Comparison of ENCODE assay signal across 1 cellular context in the genomic region with DNA sequence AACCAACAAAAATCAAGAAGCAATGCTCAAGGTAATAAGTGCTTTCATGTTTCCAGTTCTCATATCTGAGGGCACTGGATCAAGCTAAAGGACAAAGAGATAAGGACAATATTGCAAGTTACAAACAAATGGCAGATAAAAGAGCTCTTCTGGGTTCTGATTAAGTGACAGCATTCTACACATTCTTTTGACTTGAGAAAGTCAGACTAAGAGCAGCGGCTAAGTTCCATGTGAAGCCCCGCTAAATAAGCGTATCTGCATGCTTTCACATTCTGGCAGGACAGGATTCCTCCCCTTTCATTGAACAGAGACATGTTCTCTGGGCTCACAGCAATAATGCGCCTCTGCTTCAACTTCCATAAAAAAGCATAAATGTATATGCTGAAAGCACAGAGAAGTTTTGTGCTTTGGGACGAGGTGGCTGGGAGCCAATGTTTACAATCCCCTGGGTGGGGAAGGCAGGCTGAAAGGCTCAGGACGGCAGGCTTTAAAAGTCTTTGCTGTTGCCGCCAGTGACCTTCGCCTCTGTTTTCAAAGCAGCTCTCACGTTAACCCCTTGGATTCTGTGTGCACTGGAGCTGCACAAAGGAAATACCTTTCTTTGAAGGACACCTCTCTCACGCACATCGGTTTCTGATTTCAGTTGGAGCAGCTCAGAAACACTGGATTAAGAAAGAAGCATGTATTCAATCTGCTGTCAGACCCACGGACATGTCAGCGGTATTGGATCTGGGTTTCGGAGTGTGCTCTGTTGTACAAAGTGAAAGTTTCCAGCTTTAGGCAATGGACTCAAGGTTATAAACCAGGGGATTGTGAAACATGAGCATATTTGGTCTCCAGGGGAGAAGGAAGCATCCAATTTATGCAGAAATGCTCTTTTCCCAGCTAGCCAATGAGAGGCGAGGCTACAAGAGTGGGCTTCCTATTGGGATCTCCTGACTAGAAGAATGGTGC.
TF ChIP-seq lines count a peak whose summit lies in the region.

No MANE protein-coding gene starts in this region.

TF ChIP-seq in K562, 482 proteins besides CTCF, POLR2A, EP300 and RAD21 (continued from another document):
- TF ChIP-seq, protein P1, sequence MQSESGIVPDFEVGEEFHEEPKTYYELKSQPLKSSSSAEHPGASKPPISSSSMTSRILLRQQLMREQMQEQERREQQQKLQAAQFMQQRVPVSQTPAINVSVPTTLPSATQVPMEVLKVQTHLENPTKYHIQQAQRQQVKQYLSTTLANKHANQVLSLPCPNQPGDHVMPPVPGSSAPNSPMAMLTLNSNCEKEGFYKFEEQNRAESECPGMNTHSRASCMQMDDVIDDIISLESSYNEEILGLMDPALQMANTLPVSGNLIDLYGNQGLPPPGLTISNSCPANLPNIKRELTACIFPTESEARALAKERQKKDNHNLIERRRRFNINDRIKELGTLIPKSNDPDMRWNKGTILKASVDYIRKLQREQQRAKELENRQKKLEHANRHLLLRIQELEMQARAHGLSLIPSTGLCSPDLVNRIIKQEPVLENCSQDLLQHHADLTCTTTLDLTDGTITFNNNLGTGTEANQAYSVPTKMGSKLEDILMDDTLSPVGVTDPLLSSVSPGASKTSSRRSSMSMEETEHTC (IDR thresholded peaks at IDR 0.05), result no peak
- 0 out of 2 replicates have a peak, but pooled peaks have one; percentile 27 for TF ChIP-seq ESRRA (IDR thresholded peaks at IDR 0.05; ENCODE audit: borderline replicate concordance, low read depth)
- TF ChIP-seq, protein P2, sequence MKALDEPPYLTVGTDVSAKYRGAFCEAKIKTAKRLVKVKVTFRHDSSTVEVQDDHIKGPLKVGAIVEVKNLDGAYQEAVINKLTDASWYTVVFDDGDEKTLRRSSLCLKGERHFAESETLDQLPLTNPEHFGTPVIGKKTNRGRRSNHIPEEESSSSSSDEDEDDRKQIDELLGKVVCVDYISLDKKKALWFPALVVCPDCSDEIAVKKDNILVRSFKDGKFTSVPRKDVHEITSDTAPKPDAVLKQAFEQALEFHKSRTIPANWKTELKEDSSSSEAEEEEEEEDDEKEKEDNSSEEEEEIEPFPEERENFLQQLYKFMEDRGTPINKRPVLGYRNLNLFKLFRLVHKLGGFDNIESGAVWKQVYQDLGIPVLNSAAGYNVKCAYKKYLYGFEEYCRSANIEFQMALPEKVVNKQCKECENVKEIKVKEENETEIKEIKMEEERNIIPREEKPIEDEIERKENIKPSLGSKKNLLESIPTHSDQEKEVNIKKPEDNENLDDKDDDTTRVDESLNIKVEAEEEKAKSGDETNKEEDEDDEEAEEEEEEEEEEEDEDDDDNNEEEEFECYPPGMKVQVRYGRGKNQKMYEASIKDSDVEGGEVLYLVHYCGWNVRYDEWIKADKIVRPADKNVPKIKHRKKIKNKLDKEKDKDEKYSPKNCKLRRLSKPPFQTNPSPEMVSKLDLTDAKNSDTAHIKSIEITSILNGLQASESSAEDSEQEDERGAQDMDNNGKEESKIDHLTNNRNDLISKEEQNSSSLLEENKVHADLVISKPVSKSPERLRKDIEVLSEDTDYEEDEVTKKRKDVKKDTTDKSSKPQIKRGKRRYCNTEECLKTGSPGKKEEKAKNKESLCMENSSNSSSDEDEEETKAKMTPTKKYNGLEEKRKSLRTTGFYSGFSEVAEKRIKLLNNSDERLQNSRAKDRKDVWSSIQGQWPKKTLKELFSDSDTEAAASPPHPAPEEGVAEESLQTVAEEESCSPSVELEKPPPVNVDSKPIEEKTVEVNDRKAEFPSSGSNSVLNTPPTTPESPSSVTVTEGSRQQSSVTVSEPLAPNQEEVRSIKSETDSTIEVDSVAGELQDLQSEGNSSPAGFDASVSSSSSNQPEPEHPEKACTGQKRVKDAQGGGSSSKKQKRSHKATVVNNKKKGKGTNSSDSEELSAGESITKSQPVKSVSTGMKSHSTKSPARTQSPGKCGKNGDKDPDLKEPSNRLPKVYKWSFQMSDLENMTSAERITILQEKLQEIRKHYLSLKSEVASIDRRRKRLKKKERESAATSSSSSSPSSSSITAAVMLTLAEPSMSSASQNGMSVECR (CRISPR knock-in tag; IDR thresholded peaks at IDR 0.05), result no peak
- TF ChIP-seq SMARCA4 (IDR thresholded peaks at IDR 0.05), result peak; percentile 38; the same call in 1 of the 2 replicates
- TF ChIP-seq NFIC (IDR thresholded peaks at IDR 0.05), result 0 out of 2 replicates have a peak, but pooled peaks have one; percentile 10
- TF ChIP-seq, protein P3, sequence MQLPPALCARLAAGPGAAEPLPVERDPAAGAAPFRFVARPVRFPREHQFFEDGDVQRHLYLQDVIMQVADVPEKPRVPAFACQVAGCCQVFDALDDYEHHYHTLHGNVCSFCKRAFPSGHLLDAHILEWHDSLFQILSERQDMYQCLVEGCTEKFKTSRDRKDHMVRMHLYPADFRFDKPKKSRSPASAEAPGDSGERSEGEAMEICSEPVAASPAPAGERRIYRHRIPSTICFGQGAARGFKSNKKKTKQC (CRISPR knock-in tag; IDR thresholded peaks at IDR 0.05), result no peak
- no peak for TF ChIP-seq HNRNPH1 (optimal IDR thresholded peaks at IDR 0.05; ENCODE audit: low read depth, low read length)
- no peak for TF ChIP-seq BACH1 (tag; IDR thresholded peaks at IDR 0.05)
- no peak for TF ChIP-seq POLR2H (tag; IDR thresholded peaks at IDR 0.05; ENCODE audit: low read depth)
- no peak for TF ChIP-seq PHF8 (IDR thresholded peaks at IDR 0.05; ENCODE audit: borderline replicate concordance, low read length)
- TF ChIP-seq, protein P4, sequence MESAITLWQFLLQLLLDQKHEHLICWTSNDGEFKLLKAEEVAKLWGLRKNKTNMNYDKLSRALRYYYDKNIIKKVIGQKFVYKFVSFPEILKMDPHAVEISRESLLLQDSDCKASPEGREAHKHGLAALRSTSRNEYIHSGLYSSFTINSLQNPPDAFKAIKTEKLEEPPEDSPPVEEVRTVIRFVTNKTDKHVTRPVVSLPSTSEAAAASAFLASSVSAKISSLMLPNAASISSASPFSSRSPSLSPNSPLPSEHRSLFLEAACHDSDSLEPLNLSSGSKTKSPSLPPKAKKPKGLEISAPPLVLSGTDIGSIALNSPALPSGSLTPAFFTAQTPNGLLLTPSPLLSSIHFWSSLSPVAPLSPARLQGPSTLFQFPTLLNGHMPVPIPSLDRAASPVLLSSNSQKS (CRISPR knock-in tag; IDR thresholded peaks at IDR 0.05), result no peak
- TF ChIP-seq TEAD4 (IDR thresholded peaks at IDR 0.05; ENCODE audit: low read length), result peak; percentile 10; the same call in 1 of the 2 replicates
- no peak for TF ChIP-seq TEAD4 (CRISPR knock-in tag; IDR thresholded peaks at IDR 0.05; ENCODE audit: borderline replicate concordance)
- no peak for TF ChIP-seq LEF1 (IDR thresholded peaks at IDR 0.05)
- no peak for TF ChIP-seq ZFP30 (CRISPR knock-in tag; IDR thresholded peaks at IDR 0.05; ENCODE audit: borderline replicate concordance)
- TF ChIP-seq, protein P5, sequence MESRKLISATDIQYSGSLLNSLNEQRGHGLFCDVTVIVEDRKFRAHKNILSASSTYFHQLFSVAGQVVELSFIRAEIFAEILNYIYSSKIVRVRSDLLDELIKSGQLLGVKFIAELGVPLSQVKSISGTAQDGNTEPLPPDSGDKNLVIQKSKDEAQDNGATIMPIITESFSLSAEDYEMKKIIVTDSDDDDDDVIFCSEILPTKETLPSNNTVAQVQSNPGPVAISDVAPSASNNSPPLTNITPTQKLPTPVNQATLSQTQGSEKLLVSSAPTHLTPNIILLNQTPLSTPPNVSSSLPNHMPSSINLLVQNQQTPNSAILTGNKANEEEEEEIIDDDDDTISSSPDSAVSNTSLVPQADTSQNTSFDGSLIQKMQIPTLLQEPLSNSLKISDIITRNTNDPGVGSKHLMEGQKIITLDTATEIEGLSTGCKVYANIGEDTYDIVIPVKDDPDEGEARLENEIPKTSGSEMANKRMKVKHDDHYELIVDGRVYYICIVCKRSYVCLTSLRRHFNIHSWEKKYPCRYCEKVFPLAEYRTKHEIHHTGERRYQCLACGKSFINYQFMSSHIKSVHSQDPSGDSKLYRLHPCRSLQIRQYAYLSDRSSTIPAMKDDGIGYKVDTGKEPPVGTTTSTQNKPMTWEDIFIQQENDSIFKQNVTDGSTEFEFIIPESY (CRISPR knock-in tag; IDR thresholded peaks at IDR 0.05), result peak; percentile 71
- no peak for TF ChIP-seq KDM1A (IDR thresholded peaks at IDR 0.05)
